Comparison of ENCODE assay signal across 9 cellular contexts in the genomic region with DNA sequence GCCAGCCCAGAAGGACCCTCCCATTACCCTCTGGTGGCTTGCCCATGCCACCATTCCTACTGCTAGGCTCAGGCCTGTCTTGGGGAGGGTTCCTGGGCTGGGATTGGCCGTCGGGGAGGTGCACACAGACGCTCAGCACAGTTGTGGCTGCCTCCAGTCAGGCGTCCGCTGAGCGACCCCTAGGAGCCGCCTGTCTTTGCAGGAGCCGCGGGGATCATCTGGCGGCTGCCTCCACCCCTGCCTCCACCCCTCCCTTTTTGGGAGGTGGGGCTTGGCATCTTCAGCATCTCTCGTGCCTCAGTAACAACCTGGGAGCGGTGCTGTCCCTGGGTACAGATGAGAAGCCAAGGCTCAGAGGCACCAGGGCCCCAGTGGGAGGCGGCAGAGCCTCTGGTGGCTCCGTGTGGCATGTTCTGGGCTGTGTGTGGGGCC. TPM values are rescaled to one million over a fixed set of nuclear protein-coding genes. Genes with fewer than 3 reads are reported as not detected.
DNase-seq lines count a peak whose midpoint lies in the region; FAIRE-seq and TF ChIP-seq lines count a peak whose summit lies in the region.
"Had no signal": no experiment of that assay in that cellular context is flagged by ENCODE, and none has a peak within 500 bp of the region (broad histone marks: within the 10 kb centered on the region; RNA-seq: fewer than 3 reads in every experiment).

No MANE protein-coding gene starts in this region.

- peak overlapping the region; percentile 63 for H3K27ac ChIP-seq in colonic mucosa

- H3K27me3 ChIP-seq in BE2C (no peaks in the 10 kb centered on the region), colonic mucosa (no peaks in the 10 kb centered on the region), mucosa of stomach (ENCODE audit: control insufficient read depth, insufficient read depth, low read length) (no peaks in the 10 kb centered on the region)

- DNase-seq in BE2C, result peak; percentile 81
- peak; percentile 89 for DNase-seq in NCI-H1694 (lab: John Stamatoyannopoulos, UW)
- no peak for DNase-seq in colonic mucosa
- no peak for DNase-seq in NCI-H1930 (lab: John Stamatoyannopoulos, UW)
- no peak for DNase-seq in GM12891 (ENCODE audit: insufficient read length, low spot score)
- no peak for DNase-seq in DMS53 (lab: John Stamatoyannopoulos, UW)
- no peak for DNase-seq in SW 1271 (lab: John Stamatoyannopoulos, UW)

- H3K9ac ChIP-seq in colonic mucosa (ENCODE audit: low read depth in 2 of 2, low read length in 2 of 2) (peak overlapping the region; percentile 50 to 61), mucosa of stomach (ENCODE audit: low read length) (peak overlapping the region; percentile 8)

- intact Hi-C loops in colonic mucosa (cut with DNase I), result no loop called here

- H3K36me3 ChIP-seq in BE2C (no peaks in the 10 kb centered on the region), colonic mucosa (no peaks in the 10 kb centered on the region), mucosa of stomach (ENCODE audit: control insufficient read depth, insufficient read depth, low read length) (no peaks in the 10 kb centered on the region)

- no peaks in the 10 kb centered on the region for H3K9me3 ChIP-seq in BE2C
- H3K9me3 ChIP-seq in colonic mucosa, result no peaks in the 10 kb centered on the region
- no peaks in the 10 kb centered on the region for H3K9me3 ChIP-seq in mucosa of stomach (ENCODE audit: control insufficient read depth, low read length)

- H3K4me1 ChIP-seq in BE2C (peaks cover 40% of the 10 kb centered on the region), colonic mucosa (peaks cover 30% of the 10 kb centered on the region), mucosa of stomach (ENCODE audit: control insufficient read depth, insufficient read depth, low read length) (peaks cover 62% of the 10 kb centered on the region)

- TF ChIP-seq CTCF in BE2C (IDR thresholded peaks at IDR 0.05; ENCODE audit: low read depth, low read length) (no peak; the same call in 1 of the 2 replicates), colonic mucosa (IDR thresholded peaks at IDR 0.05) (no peak)

- no peak for TF ChIP-seq POLR2A in GM12891 (IDR thresholded peaks at IDR 0.05; ENCODE audit: low read depth, low read length)

- FAIRE-seq in GM12891 (lab: Jason Lieb, UNC), result no peak
- FAIRE-seq: GM12892 had no signal

- H3K4me3 ChIP-seq in BE2C (ENCODE audit: low read depth, low read length), result peak overlapping the region; percentile 14; the same call in 1 of the 2 replicates
- no peak overlapping the region for H3K4me3 ChIP-seq in colonic mucosa
- H3K4me3 ChIP-seq in mucosa of stomach (ENCODE audit: low read length), result no peak overlapping the region

TF ChIP-seq in GM12891, 5 proteins besides CTCF, POLR2A, EP300 and RAD21:
- TF ChIP-seq POU2F2 (IDR thresholded peaks at IDR 0.05; ENCODE audit: low read depth, low read length), result no peak
- TF ChIP-seq SPI1 (IDR thresholded peaks at IDR 0.05; ENCODE audit: low read depth, low read length), result no peak
- no peak for TF ChIP-seq PAX5 (IDR thresholded peaks at IDR 0.05; ENCODE audit: insufficient read depth, low read length, severe bottlenecking)
- TF ChIP-seq POLR2AphosphoS5 (IDR thresholded peaks at IDR 0.05; ENCODE audit: low read depth, low read length), result no peak
- TF ChIP-seq TAF1 (IDR thresholded peaks at IDR 0.05; ENCODE audit: low read depth, low read length), result no peak
TF ChIP-seq in GM12891: peak in this region for 0.

RNA-seq across cellular contexts. Expression of a gene that starts 39.6 kb away (rescaled TPM):
- 47.3 TPM for polyA plus RNA-seq in BE2C (2012; ENCODE audit: insufficient read depth, insufficient read length, low read depth)
- total RNA-seq in colonic mucosa, result 10 to 100 TPM; 68.2 to 72.0 TPM
- 28.3 TPM for polyA plus RNA-seq in GM12891 (2012; ENCODE audit: low read depth, missing spikeins)

Comparison
In these comparisons a context has a peak if more than half of its experiments do, and no peak if none do; other contexts are left out.
1. DNase-seq: peak in BE2C (single experiment) and NCI-H1694 (single experiment); none in colonic mucosa (single experiment), NCI-H1930 (0 of 2), GM12891 (single experiment), DMS53 (single experiment) and SW 1271 (0 of 2).